ENCODE assay signal across 7 cellular contexts in genomic region chr4:68172147-68172546, GRCh38. TPM values are rescaled to one million over a fixed set of nuclear protein-coding genes. Genes with fewer than 3 reads are reported as not detected.
"Had no signal": no experiment of that assay in that cellular context is flagged by ENCODE, and none has a peak within 500 bp of the region (broad histone marks: within the 10 kb centered on the region; RNA-seq: fewer than 3 reads in every experiment).

No MANE protein-coding gene starts in this region.

RNA-seq across cellular contexts. Expression of gene TMPRSS11F, which starts 42.5 kb away (rescaled TPM):
- total RNA-seq: GM23248, GM23338, H1, H4, H7, H9, HFFc6 had no signal
- polyA plus RNA-seq: GM23248, GM23338, H1 had no signal
